In the genomic region with DNA sequence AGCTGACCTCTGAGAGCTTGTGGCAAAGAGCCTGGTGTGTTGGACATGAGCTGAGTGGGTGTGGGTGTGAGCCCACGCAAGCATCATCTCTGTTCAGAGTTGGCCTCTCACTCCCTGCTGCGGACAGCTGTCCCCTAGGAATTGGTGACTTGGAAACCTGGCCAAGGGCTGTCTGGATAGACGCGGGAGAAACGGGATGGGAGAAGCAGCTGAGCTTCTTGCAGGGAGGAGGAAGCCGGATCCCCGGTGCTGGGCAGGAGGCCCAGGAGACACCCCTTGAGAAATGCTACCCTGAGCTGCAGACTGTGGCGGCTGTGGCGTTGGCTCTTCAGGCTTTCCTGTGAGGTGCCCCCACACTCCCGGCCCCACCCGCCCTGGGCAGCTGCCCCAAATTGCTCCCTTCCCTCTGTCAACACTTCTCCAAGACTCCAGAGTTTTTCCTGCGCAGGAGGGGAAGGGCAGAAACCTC, we compare ENCODE assay signal across 12 cellular contexts.
DNase-seq lines count a peak whose midpoint lies in the region; ATAC-seq and TF ChIP-seq lines count a peak whose summit lies in the region.
"Had no signal": no experiment of that assay in that cellular context is flagged by ENCODE, and none has a peak within 500 bp of the region (broad histone marks: within the 10 kb centered on the region; RNA-seq: fewer than 3 reads in every experiment).

No MANE protein-coding gene starts in this region.

- TF ChIP-seq CTCF in brain (conservative IDR thresholded peaks at IDR 0.05), result no peak

- peak overlapping the region in 9 of 11 experiments; percentile 33 to 81 (median 69); a peak in 17 of 22 replicates for H3K9ac ChIP-seq in BLaER1 treated with 17β-estradiol and CSF1 and Interleukin-3, amounts not matched to agents 10 nM and 100 nM
- H3K9ac ChIP-seq in rectal smooth muscle tissue (ENCODE audit: low read length), result no peak overlapping the region

- peak overlapping the region in 10 of 11 experiments; percentile 21 to 92 (median 84); a peak in 20 of 22 replicates for H3K27ac ChIP-seq in BLaER1 treated with 17β-estradiol and CSF1 and Interleukin-3, amounts not matched to agents 10 nM and 100 nM
- H3K27ac ChIP-seq in right cardiac atrium (ENCODE audit: low read length), result peak overlapping the region; percentile 91
- H3K27ac ChIP-seq in rectal smooth muscle tissue (ENCODE audit: low read depth, low read length), result peak overlapping the region; percentile 72

- H3K36me3 Mint-ChIP-seq in brain, result peaks cover 29% of the 10 kb centered on the region
- no peaks in the 10 kb centered on the region for H3K36me3 Mint-ChIP-seq in activated T-cell treated with anti-CD3 and anti-CD28 coated beads, Interleukin-2, amount 50 U/mL, for 24 hours (ENCODE audit: low read depth)

- no peaks in the 10 kb centered on the region for H3K36me3 ChIP-seq in BLaER1 treated with 17β-estradiol and CSF1 and Interleukin-3, amounts not matched to agents 10 nM and 100 nM
- no peaks in the 10 kb centered on the region for H3K36me3 ChIP-seq in rectal smooth muscle tissue (ENCODE audit: control insufficient read depth, insufficient read depth, low read length)

- peak overlapping the region; percentile 62 to 92 (median 80) for H3K4me2 ChIP-seq in BLaER1 treated with 17β-estradiol and CSF1 and Interleukin-3, amounts not matched to agents 10 nM and 100 nM

- peaks cover 77% of the 10 kb centered on the region for H3K4me1 Mint-ChIP-seq in brain
- H3K4me1 Mint-ChIP-seq in activated T-cell treated with anti-CD3 and anti-CD28 coated beads, Interleukin-2, amount 50 U/mL, for 24 hours (ENCODE audit: low read depth), result no peaks in the 10 kb centered on the region

- no peaks in the 10 kb centered on the region for H3K27me3 ChIP-seq in BLaER1 treated with 17β-estradiol and CSF1 and Interleukin-3, amounts not matched to agents 10 nM and 100 nM
- no peaks in the 10 kb centered on the region for H3K27me3 ChIP-seq in right cardiac atrium (ENCODE audit: control insufficient read depth, insufficient read depth)
- no peaks in the 10 kb centered on the region for H3K27me3 ChIP-seq in rectal smooth muscle tissue (ENCODE audit: control insufficient read depth, insufficient read depth, low read length)

- DNase-seq in right cardiac atrium, result peak; percentile 84 to 95 (median 95)
- no peak for DNase-seq in glomerular visceral epithelial cell (ENCODE audit: extremely low spot score)
- DNase-seq in NOMO-1 treated with dmso at 0.1 percent for 144 hours (lab: John Stamatoyannopoulos, UW; ENCODE audit: unreplicated experiment), result no peak
- DNase-seq in activated T-cell treated with anti-CD3 and anti-CD28 coated beads, Interleukin-2, amount 50 U/mL, for 24 hours, result no peak
- DNase-seq: activated T-cell treated with anti-CD3 and anti-CD28 coated beads, Interleukin-2, amount 50 U/mL, for 4 hours; cortex of kidney; NCI-H1436; PC-3 had no signal

- H4K20me1 ChIP-seq in BLaER1 treated with 17β-estradiol and CSF1 and Interleukin-3, amounts not matched to agents 10 nM and 100 nM, result no peaks in the 10 kb centered on the region

- H3K4me1 ChIP-seq in BLaER1 treated with 17β-estradiol and CSF1 and Interleukin-3, amounts not matched to agents 10 nM and 100 nM, result peaks cover 42 to 69% (median 58%) of the 10 kb centered on the region in 10 experiments
- H3K4me1 ChIP-seq in right cardiac atrium (ENCODE audit: control insufficient read depth, insufficient read depth, low read length) (peaks cover 21% of the 10 kb centered on the region), rectal smooth muscle tissue (ENCODE audit: control insufficient read depth, insufficient read depth, low read length) (peaks cover 25% of the 10 kb centered on the region)

- intact Hi-C loops in right cardiac atrium (cut with DNase I), result loop anchor here in 1 of 4 donors (10.0 kb wide), 1 partner anchor 116 kb away; no protein-coding TSS in a partner anchor

- H3K9me3 ChIP-seq in BLaER1 treated with 17β-estradiol and CSF1 and Interleukin-3, amounts not matched to agents 10 nM and 100 nM (replicated peaks in 1 of 11), result peaks cover 13 to 21% (median 15%) of the 10 kb centered on the region in 11 experiments; a peak in 20 of 22 replicates
- H3K9me3 ChIP-seq in right cardiac atrium (ENCODE audit: control insufficient read depth, low read length), result no peaks in the 10 kb centered on the region

- ATAC-seq in right cardiac atrium (peak; percentile 68 to 76), GM18867 (IDR thresholded peaks at IDR 0.05; ENCODE audit: unreplicated experiment) (no peak)
- ATAC-seq: activated T-cell treated with anti-CD3 and anti-CD28 coated beads, Interleukin-2, amount 50 U/mL, for 4 hours; PC-3 had no signal

- peak overlapping the region; percentile 90 to 98 (median 93) for H3K27ac Mint-ChIP-seq in brain
- H3K27ac Mint-ChIP-seq in activated T-cell treated with anti-CD3 and anti-CD28 coated beads, Interleukin-2, amount 50 U/mL, for 24 hours, result no peak overlapping the region

- peak overlapping the region; percentile 37 to 65 (median 56) for H3K4me3 Mint-ChIP-seq in brain
- no peak overlapping the region for H3K4me3 Mint-ChIP-seq in activated T-cell treated with anti-CD3 and anti-CD28 coated beads, Interleukin-2, amount 50 U/mL, for 24 hours
- H3K4me3 Mint-ChIP-seq: activated T-cell treated with anti-CD3 and anti-CD28 coated beads, Interleukin-2, amount 50 U/mL, for 4 hours had no signal

- peaks cover 4% of the 10 kb centered on the region for H3K27me3 Mint-ChIP-seq in brain
- no peaks in the 10 kb centered on the region for H3K27me3 Mint-ChIP-seq in activated T-cell treated with anti-CD3 and anti-CD28 coated beads, Interleukin-2, amount 50 U/mL, for 24 hours

- 10% methylated on average over 12 of the region's 12 CpGs for WGBS in right cardiac atrium

- H3K9me3 Mint-ChIP-seq in brain, result peaks cover 6 to 17% (median 13%) of the 10 kb centered on the region in 5 experiments
- peaks cover 4% of the 10 kb centered on the region for H3K9me3 Mint-ChIP-seq in activated T-cell treated with anti-CD3 and anti-CD28 coated beads, Interleukin-2, amount 50 U/mL, for 24 hours

- no peak overlapping the region for H3K4me3 ChIP-seq in BLaER1 treated with 17β-estradiol and CSF1 and Interleukin-3, amounts not matched to agents 10 nM and 100 nM
- H3K4me3 ChIP-seq in right cardiac atrium (ENCODE audit: low read length) (no peak overlapping the region), rectal smooth muscle tissue (ENCODE audit: low read length) (no peak overlapping the region)

Comparison
In these comparisons a context has a peak if more than half of its experiments do, and no peak if none do; other contexts are left out.
1. DNase-seq: peak in right cardiac atrium (3 of 3); none in glomerular visceral epithelial cell (single experiment), NOMO-1 treated with dmso at 0.1 percent for 144 hours (single experiment) and activated T-cell treated with anti-CD3 and anti-CD28 coated beads, Interleukin-2, amount 50 U/mL, for 24 hours (single experiment).
2. Peak in every context shown above with its lines, with median percentiles within 50 percentile points of each other: H3K27ac ChIP-seq.